1 cellular context compared by ENCODE assay signal in genomic region chr1:57279909-57280666, GRCh38.
TF ChIP-seq lines count a peak whose summit lies in the region.

No MANE protein-coding gene starts in this region.

TF ChIP-seq in GM23338, 12 proteins besides CTCF, POLR2A, EP300 and RAD21 (continued from another document):
- TF ChIP-seq ZNF462 (CRISPR knock-in tag; IDR thresholded peaks at IDR 0.05) (no peak), ZNF331 (CRISPR knock-in tag; IDR thresholded peaks at IDR 0.05; ENCODE audit: low read depth) (no peak), EZH2phosphoT487 (IDR thresholded peaks at IDR 0.05; ENCODE audit: unreplicated experiment) (no peak), STAT1 (IDR thresholded peaks at IDR 0.05; ENCODE audit: unreplicated experiment) (no peak), REST (IDR thresholded peaks at IDR 0.05; ENCODE audit: unreplicated experiment) (no peak), JUNB (IDR thresholded peaks at IDR 0.05; ENCODE audit: unreplicated experiment) (no peak), NANOG (IDR thresholded peaks at IDR 0.05; ENCODE audit: borderline replicate concordance) (no peak)
